Comparison of ENCODE assay signal across 14 cellular contexts in the genomic region with DNA sequence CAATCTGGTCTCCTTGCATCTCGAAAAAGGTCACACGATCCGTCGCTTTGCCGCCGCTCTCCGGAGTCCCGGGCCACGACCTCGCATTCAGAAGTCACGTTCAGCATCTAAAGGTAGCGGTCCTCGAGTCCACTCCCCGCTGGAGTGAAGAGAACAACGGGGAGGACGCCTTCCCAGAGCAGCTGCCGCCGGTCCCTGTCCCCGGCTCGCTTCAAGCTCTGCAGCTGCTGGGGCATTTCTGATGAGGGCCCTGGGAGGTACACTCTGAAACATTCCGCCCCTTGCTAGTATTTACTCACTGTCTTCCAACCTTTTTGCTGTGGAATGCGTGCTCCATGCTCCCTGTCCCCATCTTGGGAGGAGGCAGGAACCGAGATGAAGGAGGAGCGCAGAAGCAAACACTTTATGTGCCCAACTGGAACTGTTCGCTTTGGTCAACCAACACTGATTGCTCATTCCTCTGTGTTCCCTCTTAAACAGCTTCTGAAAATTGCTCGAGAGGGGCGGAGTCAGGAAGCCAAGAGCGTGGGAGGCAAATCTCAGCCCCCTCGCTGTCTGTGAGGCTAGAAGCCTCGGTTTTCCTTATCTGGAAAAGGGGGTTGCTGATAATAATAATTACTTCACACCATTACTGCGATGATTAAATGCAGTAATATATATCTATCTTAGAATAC. TPM values are rescaled to one million over a fixed set of nuclear protein-coding genes. Genes with fewer than 3 reads are reported as not detected.
DNase-seq lines count a peak whose midpoint lies in the region.
"Had no signal": no experiment of that assay in that cellular context is flagged by ENCODE, and none has a peak within 500 bp of the region (broad histone marks: within the 10 kb centered on the region; RNA-seq: fewer than 3 reads in every experiment).

No MANE protein-coding gene starts in this region.

- H3K36me3 ChIP-seq in SJCRH30: no peaks in the 10 kb centered on the region
- H3K36me3 ChIP-seq: upper lobe of left lung had no signal

- H3K4me1 ChIP-seq in SJCRH30: no peaks in the 10 kb centered on the region
- H3K4me1 ChIP-seq: upper lobe of left lung had no signal

- peak overlapping the region; percentile 37 for H3K4me3 ChIP-seq in SJCRH30

- DNase-seq in DMS53 (lab: John Stamatoyannopoulos, UW): peak; percentile 20
- DNase-seq in DMS53 treated with DMSO at 0.1 percent for 48 hours (lab: John Stamatoyannopoulos, UW; ENCODE audit: unreplicated experiment): no peak
- DNase-seq in SJCRH30: peak; percentile 42 to 51
- DNase-seq in fibroblast of peridontal ligament (ENCODE audit: extremely low read depth): peak; percentile 5
- peak; percentile 23 for DNase-seq in retina
- DNase-seq in NCI-H446 treated with DMSO at 0.1 percent for 48 hours (lab: John Stamatoyannopoulos, UW): no peak
- DNase-seq in mucosa of gallbladder (ENCODE audit: low spot score): no peak
- no peak for DNase-seq in SKM-1 (lab: John Stamatoyannopoulos, UW; ENCODE audit: unreplicated experiment)
- DNase-seq: activated CD4-positive, alpha-beta memory T cell treated with anti-CD3 and anti-CD28 coated beads, Interleukin-2, amount 10 ng/mL, durations not matched to agents 7 days and 5 days; DMS153; NCI-H2171 treated with DMSO at 0.1 percent for 48 hours; PC-3 had no signal

- no peaks in the 10 kb centered on the region for H3K27me3 ChIP-seq in SJCRH30

- no peak overlapping the region for H3K27ac ChIP-seq in SJCRH30
- H3K27ac ChIP-seq: 22Rv1, upper lobe of left lung had no signal

- H3K9me3 ChIP-seq in SJCRH30 (replicated peaks): no peaks in the 10 kb centered on the region
- H3K9me3 ChIP-seq: upper lobe of left lung had no signal

RNA-seq across cellular contexts. Expression of a gene that starts 6.4 kb away (rescaled TPM):
- total RNA-seq in SJCRH30 (2014; rRNA removed; shearing (Covaris generic)): 31.6 and 34.4 TPM in 2 replicates
- total RNA-seq in mucosa of gallbladder: 23.7 TPM

Comparison
In these comparisons a context has a peak if more than half of its experiments do, and no peak if none do; other contexts are left out.
1. DNase-seq: peak in DMS53 (single experiment), SJCRH30 (2 of 2), fibroblast of peridontal ligament (single experiment) and retina (single experiment); none in DMS53 treated with DMSO at 0.1 percent for 48 hours (single experiment), NCI-H446 treated with DMSO at 0.1 percent for 48 hours (single experiment), mucosa of gallbladder (single experiment) and SKM-1 (single experiment).